In the genomic region with DNA sequence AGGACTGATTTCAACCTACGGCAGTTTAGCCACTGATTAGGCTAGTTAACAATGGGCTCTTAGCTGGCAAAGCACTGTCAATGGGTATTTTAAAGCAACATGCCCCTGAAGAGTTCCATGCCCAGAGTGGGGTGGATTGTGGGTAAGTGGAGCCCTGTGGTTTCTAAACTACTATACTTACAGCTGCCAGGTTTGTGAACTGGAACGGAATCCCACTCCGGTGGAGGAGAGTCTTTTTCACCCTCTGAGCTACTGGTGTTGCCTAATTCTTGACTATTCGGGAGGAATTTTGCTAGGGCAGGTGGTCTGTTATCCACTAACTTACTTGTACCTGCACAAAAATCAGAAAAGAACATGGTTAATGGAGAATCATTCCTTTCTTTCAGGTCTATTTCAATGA, we compare ENCODE assay signal across 16 cellular contexts. TPM values are rescaled to one million over a fixed set of nuclear protein-coding genes. Genes with fewer than 3 reads are reported as not detected.
DNase-seq lines count a peak whose midpoint lies in the region; ATAC-seq, FAIRE-seq and TF ChIP-seq lines count a peak whose summit lies in the region.
"Had no signal": no experiment of that assay in that cellular context is flagged by ENCODE, and none has a peak within 500 bp of the region (broad histone marks: within the 10 kb centered on the region; RNA-seq: fewer than 3 reads in every experiment).

No MANE protein-coding gene starts in this region.

- no peak overlapping the region for H3K9ac ChIP-seq in BLaER1 treated with 17β-estradiol and CSF1 and Interleukin-3, amounts not matched to agents 10 nM and 100 nM

- FAIRE-seq in small intestine (lab: Jason Lieb, UNC), result no peak
- FAIRE-seq: GM18507, GM19239 had no signal

- peak overlapping the region in 3 of 11 experiments; percentile 7 to 50 (median 32); a peak in 4 of 22 replicates for H3K27ac ChIP-seq in BLaER1 treated with 17β-estradiol and CSF1 and Interleukin-3, amounts not matched to agents 10 nM and 100 nM
- no peak overlapping the region for H3K27ac ChIP-seq in left lung
- no peak overlapping the region for H3K27ac ChIP-seq in small intestine (ENCODE audit: low read depth in 1 of 2, low read length in 1 of 2)
- H3K27ac ChIP-seq: PC-9, SK-N-MC had no signal

- H3K36me3 ChIP-seq in BLaER1 treated with 17β-estradiol and CSF1 and Interleukin-3, amounts not matched to agents 10 nM and 100 nM, result peaks cover 44 to 93% (median 53%) of the 10 kb centered on the region in 11 experiments
- H3K36me3 ChIP-seq in left lung, result peaks cover 0 to 78% of the 10 kb centered on the region in 2 donors
- peaks cover 5 to 29% of the 10 kb centered on the region in 2 donors for H3K36me3 ChIP-seq in small intestine (ENCODE audit: control insufficient read depth in 2 of 2, insufficient read depth in 2 of 2, low read length in 2 of 2)

- DNase-seq in NCI-H2107 treated with DMSO at 0.1 percent for 48 hours (lab: John Stamatoyannopoulos, UW; ENCODE audit: unreplicated experiment) (peak; percentile 97), left lung (no peak), small intestine (no peak), DMS153 treated with DMSO at 0.1 percent for 48 hours (lab: John Stamatoyannopoulos, UW; ENCODE audit: unreplicated experiment) (no peak), NAMALWA (ENCODE audit: low spot score) (no peak)
- DNase-seq: HCEC 1CT, MV-4-11, NCI-H1694, NCI-H226, PC-9, T-helper 1 cell had no signal

- no peaks in the 10 kb centered on the region for H4K20me1 ChIP-seq in BLaER1 treated with 17β-estradiol and CSF1 and Interleukin-3, amounts not matched to agents 10 nM and 100 nM

- no peaks in the 10 kb centered on the region for H3K27me3 ChIP-seq in BLaER1 treated with 17β-estradiol and CSF1 and Interleukin-3, amounts not matched to agents 10 nM and 100 nM
- H3K27me3 ChIP-seq in left lung, result no peaks in the 10 kb centered on the region
- no peaks in the 10 kb centered on the region for H3K27me3 ChIP-seq in small intestine (ENCODE audit: control insufficient read depth in 2 of 2, insufficient read depth in 2 of 2, low read length in 2 of 2)

- H3K4me1 ChIP-seq in BLaER1 treated with 17β-estradiol and CSF1 and Interleukin-3, amounts not matched to agents 10 nM and 100 nM, result peaks cover 27 to 84% (median 72%) of the 10 kb centered on the region in 10 experiments
- H3K4me1 ChIP-seq in left lung (no peaks in the 10 kb centered on the region), small intestine (ENCODE audit: control insufficient read depth in 2 of 2, insufficient read depth in 1 of 2, low read depth in 1 of 2, low read length in 1 of 2) (no peaks in the 10 kb centered on the region)

- H3K4me3 Mint-ChIP-seq in IgD-negative memory B cell, result no peak overlapping the region

- no peaks in the 10 kb centered on the region for H3K36me3 Mint-ChIP-seq in IgD-negative memory B cell

- H3K27ac Mint-ChIP-seq in IgD-negative memory B cell, result peak overlapping the region; percentile 8 to 28 (median 26)

- H3K27me3 Mint-ChIP-seq in IgD-negative memory B cell, result no peaks in the 10 kb centered on the region

- ATAC-seq in left lung, result peak; percentile 36

- H3K9me3 ChIP-seq in BLaER1 treated with 17β-estradiol and CSF1 and Interleukin-3, amounts not matched to agents 10 nM and 100 nM (replicated peaks in 1 of 11), result no peaks in the 10 kb centered on the region
- H3K9me3 ChIP-seq in left lung (no peaks in the 10 kb centered on the region), small intestine (ENCODE audit: control insufficient read depth, low read depth) (no peaks in the 10 kb centered on the region)

- intact Hi-C loops in left lung (cut with DNase I), result no loop called here

- no peak for TF ChIP-seq CTCF in left lung (IDR thresholded peaks at IDR 0.05)

- peaks cover 0 to 5% (median 3%) of the 10 kb centered on the region in 3 donors for H3K4me1 Mint-ChIP-seq in IgD-negative memory B cell

- H3K9me3 Mint-ChIP-seq in IgD-negative memory B cell, result no peaks in the 10 kb centered on the region

- 97 to 98% (median 97%) methylated on average over 4 of the region's 4 CpGs for WGBS in small intestine, 3 donors

- H3K4me2 ChIP-seq in BLaER1 treated with 17β-estradiol and CSF1 and Interleukin-3, amounts not matched to agents 10 nM and 100 nM, result peak overlapping the region in 8 of 11 experiments; percentile 52 to 77 (median 70); a peak in 16 of 22 replicates
- H3K4me2 ChIP-seq: PC-9 had no signal

- H3K4me3 ChIP-seq in BLaER1 treated with 17β-estradiol and CSF1 and Interleukin-3, amounts not matched to agents 10 nM and 100 nM, result no peak overlapping the region
- H3K4me3 ChIP-seq in left lung (no peak overlapping the region), small intestine (ENCODE audit: low read depth in 1 of 2, low read length in 2 of 2) (no peak overlapping the region)
- H3K4me3 ChIP-seq: PC-9, SK-N-MC had no signal

RNA-seq across cellular contexts. Expression of a gene that starts 52.6 kb away (rescaled TPM):
- polyA plus RNA-seq in IgD-negative memory B cell (4.6 TPM), small intestine (10 to 100 TPM in 1 of 3 donors, 1 to 10 TPM in 2; 2.5 to 15.9 (median 3.9) TPM)
- total RNA-seq in left lung, result 1 to 10 TPM; 5.6 to 8.3 TPM
- total RNA-seq: PC-9 had no signal
